In the genomic region with DNA sequence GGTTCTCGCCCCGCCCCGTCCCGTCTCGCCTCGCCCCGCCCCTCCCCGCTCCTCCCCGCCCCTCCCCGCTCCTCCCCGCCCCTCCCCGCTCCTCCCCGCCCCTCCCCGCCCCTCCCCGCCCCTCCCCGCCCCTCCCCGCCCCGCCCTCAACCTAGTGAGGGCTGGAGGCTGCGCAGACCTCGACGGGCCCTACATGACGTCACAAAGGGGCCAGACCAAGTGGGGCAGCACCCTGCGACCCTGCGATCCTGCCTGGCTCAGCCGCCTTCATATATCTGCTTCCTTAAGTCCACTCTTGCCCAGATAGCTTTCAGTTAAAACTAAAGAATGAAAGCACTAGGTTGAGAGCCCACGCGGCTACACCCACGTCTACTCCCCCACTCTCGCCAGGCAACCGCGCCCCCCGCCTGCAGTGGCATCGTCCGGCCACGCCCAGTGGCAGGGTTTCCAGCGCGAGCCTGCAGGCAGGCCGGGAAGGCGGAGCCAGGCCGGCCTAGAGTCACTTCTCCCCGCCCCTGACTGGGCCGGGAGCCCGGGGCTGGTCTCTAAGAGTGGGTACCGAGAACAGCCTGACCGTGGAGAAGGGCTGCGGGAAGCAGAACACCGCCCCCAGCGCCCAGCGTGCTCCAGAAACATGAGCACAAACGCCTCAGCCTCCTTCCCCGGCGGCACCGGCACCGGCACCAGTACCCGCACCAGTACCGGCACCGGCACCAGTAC, we compare ENCODE assay signal across 8 cellular contexts.
A peak's percentile ranks its signal among the peaks of the same experiment; 100 is the strongest.
DNase-seq lines count a peak whose midpoint lies in the region; ATAC-seq and FAIRE-seq lines count a peak whose summit lies in the region.

No MANE protein-coding gene starts in this region.

- H3K27me3 ChIP-seq in ACC112 (ENCODE audit: insufficient read depth, low read length): no peaks in the 10 kb centered on the region

- H3K4me3 ChIP-seq in ACC112 (ENCODE audit: low read depth, low read length): peak overlapping the region; percentile 97

- H3K4me1 ChIP-seq in ACC112 (ENCODE audit: control insufficient read depth, insufficient read depth, low read length, unreplicated experiment): no peaks in the 10 kb centered on the region

- ATAC-seq in GM18870 (IDR thresholded peaks at IDR 0.05; ENCODE audit: unreplicated experiment): peak; percentile 87
- peak; percentile 95 for ATAC-seq in HG03139 (IDR thresholded peaks at IDR 0.05; ENCODE audit: unreplicated experiment)

- H3K79me2 ChIP-seq in ACC112 (ENCODE audit: control insufficient read depth, insufficient read depth, low read length, unreplicated experiment): peaks cover 20% of the 10 kb centered on the region

- peak; percentile 80 for DNase-seq in NCI-H226
- DNase-seq in activated CD4-positive, CD25-positive, alpha-beta regulatory T cell treated with anti-CD3 and anti-CD28 coated beads, Interleukin-2, amount 50 U/mL, for 72 hours: peak; percentile 82
- peak; percentile 83 for DNase-seq in cerebellar cortex (ENCODE audit: low spot score)
- peak; percentile 59 to 67 for DNase-seq in stimulated activated CD4-positive, alpha-beta T cell treated with anti-CD3 and anti-CD28 coated beads, Interleukin-12 subunit alpha, Interleukin-12 subunit beta, amount 100 ng/mL, for 24 hours (ENCODE audit: low read depth in 2 of 2)

- FAIRE-seq in islet of Langerhans (lab: Jason Lieb, UNC): peak; percentile 96

- peak overlapping the region; percentile 75 for H2AFZ ChIP-seq in ACC112 (ENCODE audit: low read length, unreplicated experiment)

- no peaks in the 10 kb centered on the region for H3K36me3 ChIP-seq in ACC112 (ENCODE audit: insufficient read depth, low read length)

- H3K27ac ChIP-seq in ACC112 (ENCODE audit: low read depth, low read length): peak overlapping the region; percentile 93

Comparison
In these comparisons a context has a peak if more than half of its experiments do, and no peak if none do; other contexts are left out.
1. Peak in every context shown above with its lines: DNase-seq, ATAC-seq, H3K4me3 ChIP-seq and H3K27ac ChIP-seq.